Comparison of ENCODE assay signal across 8 cellular contexts in the genomic region with DNA sequence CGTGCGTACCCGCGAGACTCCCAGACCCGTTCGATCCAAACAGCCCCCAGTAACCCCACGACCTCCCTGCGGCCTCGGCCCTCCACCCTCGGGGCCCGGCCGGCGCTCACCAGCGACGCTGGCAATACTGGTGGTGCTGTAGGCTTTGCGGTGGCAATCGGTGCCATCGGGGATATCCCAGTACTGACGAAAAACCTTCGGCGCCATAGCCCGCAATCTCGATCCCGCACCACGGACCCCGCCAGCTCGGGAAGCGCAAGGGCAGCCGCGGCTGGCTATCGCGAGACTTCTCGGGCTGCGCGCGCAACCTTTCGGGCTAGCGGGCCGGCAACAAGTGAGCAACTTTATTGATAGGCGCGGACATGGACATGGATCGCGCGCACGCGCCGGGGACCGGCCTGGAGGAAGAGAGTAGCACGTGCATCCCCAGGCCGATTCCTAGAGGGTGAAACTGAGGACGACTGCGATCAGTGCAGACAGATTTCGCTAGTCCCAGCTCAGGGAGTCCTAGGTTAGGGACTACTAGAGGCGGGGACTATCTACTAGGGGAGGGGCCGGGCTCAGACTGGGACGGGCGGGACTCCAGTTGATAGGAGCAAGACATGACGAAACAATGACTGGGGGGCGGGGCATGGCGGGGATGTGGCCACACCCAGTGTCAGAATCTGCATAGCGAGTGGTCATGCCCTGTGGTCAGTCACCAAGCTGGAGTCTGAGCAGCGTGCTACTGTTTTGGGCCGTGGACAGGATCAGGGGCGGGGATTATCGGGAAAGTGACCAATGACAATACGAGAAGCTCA. TPM values are rescaled to one million over a fixed set of nuclear protein-coding genes. Genes with fewer than 3 reads are reported as not detected.
DNase-seq lines count a peak whose midpoint lies in the region; TF ChIP-seq lines count a peak whose summit lies in the region.

A gene (minus strand): TSS at position 289 of the 800 bp plus-strand sequence. CDS start 82 bp downstream, at position 207.

- H3K27me3 ChIP-seq in MM.1S (replicated peaks; ENCODE audit: insufficient read depth, low read length) (no peaks in the 10 kb centered on the region), neural progenitor cell (no peaks in the 10 kb centered on the region)

- H3K79me2 ChIP-seq in MM.1S (ENCODE audit: low read length) (peaks cover 53% of the 10 kb centered on the region), neural progenitor cell (ENCODE audit: low read depth) (peaks cover 44% of the 10 kb centered on the region)

- H2AFZ ChIP-seq in MM.1S (ENCODE audit: low read length) (peak within 1 kb of the TSS; percentile 74), neural progenitor cell (replicated peaks) (peak within 1 kb of the TSS; percentile 84)

- H3F3A ChIP-seq in MM.1S (ENCODE audit: insufficient read depth, low read length): 0 out of 2 replicates have a peak, but pooled peaks cover 6% of the 10 kb centered on the region
- H3F3A ChIP-seq in neural progenitor cell (ENCODE audit: low read depth): peaks cover 11% of the 10 kb centered on the region

- no peaks in the 10 kb centered on the region for H3K9me2 ChIP-seq in MM.1S (replicated peaks; ENCODE audit: insufficient read depth, low read length)

- peak within 1 kb of the TSS; percentile 67 for H3K4me2 ChIP-seq in MM.1S (ENCODE audit: low read depth, low read length)
- H3K4me2 ChIP-seq in neural progenitor cell: peak within 1 kb of the TSS; percentile 92

- H4K20me1 ChIP-seq in MM.1S (ENCODE audit: insufficient read depth, low read length) (peaks cover 11% of the 10 kb centered on the region; the same call in 1 of the 2 replicates), neural progenitor cell (ENCODE audit: low read depth) (peaks cover 22% of the 10 kb centered on the region)

- H3K27ac Mint-ChIP-seq in neural progenitor cell: peak within 1 kb of the TSS; percentile 97

- H3K4me3 ChIP-seq in MM.1S (ENCODE audit: low read length): peak within 1 kb of the TSS; percentile 95
- H3K4me3 ChIP-seq in foreskin fibroblast (ENCODE audit: low read depth in 1 of 2, low read length in 2 of 2): peak within 1 kb of the TSS; percentile 100
- peak within 1 kb of the TSS; percentile 86 for H3K4me3 ChIP-seq in neural progenitor cell

- H3K9me3 Mint-ChIP-seq in neural progenitor cell: no peaks in the 10 kb centered on the region

- H3K9ac ChIP-seq in MM.1S (ENCODE audit: low read length): peak within 1 kb of the TSS; percentile 98
- H3K9ac ChIP-seq in neural progenitor cell: peak within 1 kb of the TSS; percentile 96

- peaks cover 2% of the 10 kb centered on the region for H3K27me3 Mint-ChIP-seq in neural progenitor cell (ENCODE audit: insufficient read depth, low read depth)

- H3K4me1 ChIP-seq in MM.1S (ENCODE audit: low read length) (peaks cover 5% of the 10 kb centered on the region; the same call in 1 of the 2 replicates), neural progenitor cell (peaks cover 5% of the 10 kb centered on the region)

- H3K9me3 ChIP-seq in MM.1S (replicated peaks; ENCODE audit: insufficient read depth, low read length): no peaks in the 10 kb centered on the region
- H3K9me3 ChIP-seq in neural progenitor cell (ENCODE audit: low read depth): no peaks in the 10 kb centered on the region

- H3K36me3 ChIP-seq in MM.1S (replicated peaks; ENCODE audit: insufficient read depth, low read length) (peaks cover 4% of the 10 kb centered on the region; the same call in 1 of the 2 replicates), neural progenitor cell (no peaks in the 10 kb centered on the region)

- DNase-seq in ELR (ENCODE audit: low read depth) (peak; percentile 96), HCEC 1CT (peak; percentile 92), MM.1S (peak; percentile 99), SHP77 treated with DMSO at 0.1 percent for 48 hours (lab: John Stamatoyannopoulos, UW) (peak; percentile 84), foreskin fibroblast (peak; percentile 94 to 98), neural progenitor cell (ENCODE audit: low spot score) (peak; percentile 97)
- peak; percentile 99 for DNase-seq in activated effector memory CD4-positive, alpha-beta T cell treated with anti-CD3 and anti-CD28 coated beads, Interleukin-2, amount 50 U/mL, for 16 hours

- H3K4me3 Mint-ChIP-seq in neural progenitor cell: peak within 1 kb of the TSS; percentile 99

- H3K27ac ChIP-seq in MM.1S (ENCODE audit: low read length) (peak within 1 kb of the TSS; percentile 89), neural progenitor cell (peak within 1 kb of the TSS; percentile 55)

- H3K36me3 Mint-ChIP-seq in neural progenitor cell: peaks cover 9% of the 10 kb centered on the region

- H3K4me1 Mint-ChIP-seq in neural progenitor cell: peaks cover 15% of the 10 kb centered on the region

- TF ChIP-seq CTCF in MM.1S (IDR thresholded peaks at IDR 0.05; ENCODE audit: low read length): no peak
- TF ChIP-seq CTCF in foreskin fibroblast (IDR thresholded peaks at IDR 0.05; ENCODE audit: low read depth, low read length): no peak
- TF ChIP-seq CTCF in neural progenitor cell (IDR thresholded peaks at IDR 0.05): no peak
- no peak for TF ChIP-seq CTCF in subcutaneous adipose tissue (IDR thresholded peaks at IDR 0.05; ENCODE audit: low read depth)

RNA-seq across cellular contexts. Expression of the gene that starts here (rescaled TPM):
- total RNA-seq in neural progenitor cell (ENCODE audit: low replicate concordance): 102 and 197 TPM in 2 replicates
- total RNA-seq in subcutaneous adipose tissue: 100 to 1,000 TPM; 147 to 197 (median 162) TPM

Comparison
In these comparisons a context has a peak if more than half of its experiments do, and no peak if none do; other contexts are left out.
1. Peak in every context shown above with its lines: DNase-seq, H3K4me3 ChIP-seq and H3K27ac ChIP-seq.